In the genomic region with DNA sequence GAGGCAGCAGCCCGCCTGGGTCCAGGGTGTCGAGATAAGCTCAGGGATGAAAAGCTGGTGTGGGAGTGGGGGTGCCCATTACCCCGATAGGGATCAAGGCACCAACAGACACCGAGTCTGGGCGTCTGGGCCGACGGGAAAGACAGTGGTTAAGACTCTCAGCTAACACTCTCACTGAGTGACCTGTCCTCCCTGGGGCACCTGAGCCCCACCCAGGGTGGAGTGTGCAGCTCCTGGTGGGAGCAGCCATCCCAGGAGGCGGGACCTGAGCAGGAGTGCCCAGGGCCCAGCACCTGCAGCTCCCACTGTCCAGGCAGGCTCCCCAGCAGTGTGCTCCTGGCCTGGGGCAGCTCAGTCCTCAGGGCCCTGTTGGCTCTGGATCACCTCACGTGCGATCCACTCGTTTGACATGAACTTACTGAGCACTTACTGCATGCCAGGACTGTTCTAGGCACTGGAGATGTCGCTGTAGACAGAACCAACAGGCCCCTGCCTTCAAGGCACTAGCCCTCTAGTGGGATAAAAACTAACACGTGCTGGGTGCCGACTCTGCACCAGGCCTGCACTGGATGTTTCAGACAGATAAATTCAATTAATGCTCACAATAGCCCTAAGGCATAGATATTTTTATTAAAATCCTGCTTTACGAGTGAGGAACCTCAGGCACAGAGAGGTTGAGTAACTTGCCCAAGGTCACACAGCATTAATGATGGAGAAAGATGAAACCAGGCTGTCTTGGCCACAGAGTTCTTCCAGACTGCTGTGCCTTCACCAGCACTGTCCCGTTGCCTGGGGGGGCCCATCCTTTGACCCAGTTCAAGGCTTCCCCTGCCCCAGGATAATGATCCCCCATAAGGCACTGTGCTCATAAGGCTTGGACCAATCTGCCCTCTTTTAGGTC, we compare ENCODE assay signal across 15 cellular contexts. TPM values are rescaled to one million over a fixed set of nuclear protein-coding genes. Genes with fewer than 3 reads are reported as not detected.
DNase-seq lines count a peak whose midpoint lies in the region; ATAC-seq and TF ChIP-seq lines count a peak whose summit lies in the region.
"Had no signal": no experiment of that assay in that cellular context is flagged by ENCODE, and none has a peak within 500 bp of the region (broad histone marks: within the 10 kb centered on the region; RNA-seq: fewer than 3 reads in every experiment).

No MANE protein-coding gene starts in this region.

- peak overlapping the region in 3 of 4 donors; percentile 96 to 99 (median 98) for H3K27ac ChIP-seq in esophagus squamous epithelium
- H3K27ac ChIP-seq in caudate nucleus (ENCODE audit: low read depth, low read length): no peak overlapping the region
- H3K27ac ChIP-seq in suprapubic skin: no peak overlapping the region

- TF ChIP-seq POLR2A in esophagus squamous epithelium (IDR thresholded peaks at IDR 0.05): no peak
- TF ChIP-seq POLR2A in suprapubic skin (IDR thresholded peaks at IDR 0.05): no peak

- DNase-seq in activated CD4-positive, CD25-positive, alpha-beta regulatory T cell treated with anti-CD3 and anti-CD28 coated beads, Interleukin-2, amount 50 U/mL, for 72 hours: peak; percentile 21
- DNase-seq in activated CD4-positive, CD25-positive, alpha-beta regulatory T cell (lab: John Stamatoyannopoulos, UW): no peak
- DNase-seq in esophagus squamous epithelium (lab: John Stamatoyannopoulos, UW): no peak
- DNase-seq in mucosa of descending colon: peak in 2 of 3 donors; percentile 29 to 45
- DNase-seq in caudate nucleus (lab: John Stamatoyannopoulos, UW): no peak
- DNase-seq in stimulated activated naive CD4-positive, alpha-beta T cell treated with Interleukin-2 at 50 U/mL for 16 hours (lab: John Stamatoyannopoulos, UW): no peak
- DNase-seq in NCI-H2227 treated with DMSO at 0.1 percent for 48 hours (lab: John Stamatoyannopoulos, UW): no peak
- no peak for DNase-seq in suprapubic skin (ENCODE audit: low spot score in 2 of 2)
- DNase-seq: 8988T, NCI-H1048, NCI-H146, Right ventricle myocardium superior had no signal

- no peaks in the 10 kb centered on the region for H3K9me3 ChIP-seq in esophagus squamous epithelium
- no peaks in the 10 kb centered on the region for H3K9me3 ChIP-seq in mucosa of descending colon
- H3K9me3 ChIP-seq in suprapubic skin: no peaks in the 10 kb centered on the region
- H3K9me3 ChIP-seq: HAP-1 had no signal

- peak; percentile 37 for ATAC-seq in mucosa of descending colon
- ATAC-seq: Panc1 had no signal

- peaks cover 6 to 46% (median 13%) of the 10 kb centered on the region in 3 donors for H3K4me1 ChIP-seq in esophagus squamous epithelium
- peaks cover 13% of the 10 kb centered on the region for H3K4me1 ChIP-seq in mucosa of descending colon (ENCODE audit: low read depth)
- peaks cover 35% of the 10 kb centered on the region for H3K4me1 ChIP-seq in suprapubic skin
- H3K4me1 ChIP-seq: HAP-1 had no signal

- peaks cover 0 to 35% (median 0%) of the 10 kb centered on the region in 3 donors for H3K36me3 ChIP-seq in esophagus squamous epithelium
- H3K36me3 ChIP-seq in mucosa of descending colon (ENCODE audit: low read depth): no peaks in the 10 kb centered on the region
- no peaks in the 10 kb centered on the region for H3K36me3 ChIP-seq in suprapubic skin
- H3K36me3 ChIP-seq: HAP-1 had no signal

- 44 to 60% methylated on average over 4 to 6 of the region's 16 CpGs for WGBS in esophagus squamous epithelium, 2 donors
- WGBS in suprapubic skin: 61% methylated on average over 6 of the region's 16 CpGs

- no peak for TF ChIP-seq EP300 in suprapubic skin (IDR thresholded peaks at IDR 0.05)

- H3K4me3 ChIP-seq in esophagus squamous epithelium (peak overlapping the region in 3 of 4 donors; percentile 54 to 55 (median 55)), mucosa of descending colon (no peak overlapping the region), suprapubic skin (no peak overlapping the region)
- H3K4me3 ChIP-seq: BLaER1 treated with 17β-estradiol and CSF1 and Interleukin-3, amounts not matched to agents 10 nM and 100 nM; HAP-1 had no signal

- TF ChIP-seq CTCF in esophagus squamous epithelium (IDR thresholded peaks at IDR 0.05): no peak
- no peak for TF ChIP-seq CTCF in mucosa of descending colon (IDR thresholded peaks at IDR 0.05)
- TF ChIP-seq CTCF in suprapubic skin (IDR thresholded peaks at IDR 0.05): no peak

- intact Hi-C loops in esophagus squamous epithelium (cut with DNase I) (no loop called here), mucosa of descending colon (cut with DNase I, micrococcal nuclease) (no loop called here)

- peaks cover 0 to 48% (median 0%) of the 10 kb centered on the region in 4 donors for H3K27me3 ChIP-seq in esophagus squamous epithelium
- peaks cover 22% of the 10 kb centered on the region for H3K27me3 ChIP-seq in suprapubic skin

RNA-seq across cellular contexts. Expression of gene EVPLL, which starts 1.9 kb away (rescaled TPM):
- total RNA-seq in esophagus squamous epithelium (10 to 100 TPM in 2 of 4 donors, 1 to 10 TPM in 2; 5.9 to 15.4 (median 10.2) TPM), mucosa of descending colon (under 1 TPM in 2 of 3 donors, not detected in 1; 0.13 to 0.23 TPM), suprapubic skin (10 to 100 TPM in 2 of 4 donors, 1 to 10 TPM in 2; 3.7 to 15.6 (median 9.2) TPM)
- total RNA-seq: Right ventricle myocardium superior had no signal

RNA-seq across cellular contexts. Expression of gene SHMT1, which starts 16.1 kb away (rescaled TPM):
- total RNA-seq in esophagus squamous epithelium: 100 to 1,000 TPM in 1 of 4 donors, 10 to 100 TPM in 3; 64.1 to 124 (median 67.9) TPM
- 10 to 100 TPM; 30.0 to 49.3 (median 30.9) TPM for total RNA-seq in mucosa of descending colon
- 10 to 100 TPM; 37.8 to 56.0 (median 49.2) TPM for total RNA-seq in suprapubic skin

Comparison
In these comparisons a context has a peak if more than half of its experiments do, and no peak if none do; other contexts are left out.
1. DNase-seq: peak in activated CD4-positive, CD25-positive, alpha-beta regulatory T cell treated with anti-CD3 and anti-CD28 coated beads, Interleukin-2, amount 50 U/mL, for 72 hours (single experiment) and mucosa of descending colon (2 of 3); none in activated CD4-positive, CD25-positive, alpha-beta regulatory T cell (0 of 4), esophagus squamous epithelium (single experiment), caudate nucleus (0 of 61), stimulated activated naive CD4-positive, alpha-beta T cell treated with Interleukin-2 at 50 U/mL for 16 hours (single experiment), NCI-H2227 treated with DMSO at 0.1 percent for 48 hours (single experiment) and suprapubic skin (0 of 2).
2. H3K27ac ChIP-seq: peak in esophagus squamous epithelium (3 of 4); none in caudate nucleus (single experiment) and suprapubic skin (single experiment).
3. H3K4me3 ChIP-seq: peak in esophagus squamous epithelium (3 of 4); none in mucosa of descending colon (single experiment) and suprapubic skin (single experiment).